ENCODE assay signal across 10 cellular contexts in the genomic region with DNA sequence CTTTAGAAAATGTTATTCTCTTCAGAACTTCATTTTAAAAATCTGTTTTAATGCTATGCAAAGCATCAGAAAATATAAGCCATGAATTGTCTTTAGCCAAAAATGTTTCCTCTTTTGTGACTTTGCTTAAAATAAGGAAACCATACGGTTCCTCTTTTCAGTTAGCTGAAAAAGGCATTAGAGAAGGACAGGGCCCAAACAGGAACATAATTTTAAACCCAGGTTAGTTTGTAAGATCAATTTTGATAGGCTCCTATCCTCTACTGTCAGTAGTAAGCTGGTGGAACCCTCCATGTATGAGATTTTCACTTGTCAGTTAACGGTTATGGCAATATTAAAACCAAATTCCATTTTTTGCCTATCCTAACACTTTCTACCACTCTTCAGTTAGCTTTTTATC. TPM values are rescaled to one million over a fixed set of nuclear protein-coding genes. Genes with fewer than 3 reads are reported as not detected.
A peak's percentile ranks its signal among the peaks of the same experiment; 100 is the strongest.
DNase-seq lines count a peak whose midpoint lies in the region; TF ChIP-seq lines count a peak whose summit lies in the region.
"Had no signal": no experiment of that assay in that cellular context is flagged by ENCODE, and none has a peak within 500 bp of the region (broad histone marks: within the 10 kb centered on the region; RNA-seq: fewer than 3 reads in every experiment).

No MANE protein-coding gene starts in this region.

- no peaks in the 10 kb centered on the region for H3K9me3 ChIP-seq in subcutaneous abdominal adipose tissue (ENCODE audit: control insufficient read depth in 5 of 5, low read length in 5 of 5)
- H3K9me3 ChIP-seq: body of pancreas had no signal

- no peak for TF ChIP-seq POLR2A in NB4 (IDR thresholded peaks at IDR 0.05; ENCODE audit: extremely low read depth, insufficient read length)

- H3K4me3 Mint-ChIP-seq in activated T-cell treated with anti-CD3 and anti-CD28 coated beads, Interleukin-2, amount 50 U/mL, for 24 hours = peak overlapping the region; percentile 81

- peaks cover 66% of the 10 kb centered on the region for H3K4me1 Mint-ChIP-seq in activated T-cell treated with anti-CD3 and anti-CD28 coated beads, Interleukin-2, amount 50 U/mL, for 24 hours (ENCODE audit: low read depth)

- H3K4me1 ChIP-seq in subcutaneous abdominal adipose tissue (ENCODE audit: control insufficient read depth in 5 of 5, insufficient read depth in 5 of 5, low read length in 5 of 5) = peaks cover 0 to 5% (median 4%) of the 10 kb centered on the region in 5 donors
- H3K4me1 ChIP-seq: body of pancreas had no signal

- in situ Hi-C loops in brain microvascular endothelial cell (cut with HindIII; ENCODE audit: low pct_ligation_motif_present, low sequenced_read_pairs) = no loop called here

- H3K36me3 ChIP-seq in subcutaneous abdominal adipose tissue (ENCODE audit: control insufficient read depth in 5 of 5, insufficient read depth in 5 of 5, low read length in 5 of 5) (peaks cover 0 to 10% (median 0%) of the 10 kb centered on the region in 5 donors), brain microvascular endothelial cell (replicated peaks) (no peaks in the 10 kb centered on the region)

- H3K27me3 Mint-ChIP-seq in activated T-cell treated with anti-CD3 and anti-CD28 coated beads, Interleukin-2, amount 50 U/mL, for 24 hours = no peaks in the 10 kb centered on the region

- H3K27ac ChIP-seq in cingulate gyrus (ENCODE audit: low read depth, low read length) (peak overlapping the region; percentile 8), subcutaneous abdominal adipose tissue (ENCODE audit: low read depth, low read length) (peak overlapping the region; percentile 3), brain microvascular endothelial cell (no peak overlapping the region)

- TF ChIP-seq CTCF in NB4 (IDR thresholded peaks at IDR 0.05; ENCODE audit: low read depth, low read length) = no peak
- TF ChIP-seq CTCF in brain microvascular endothelial cell (IDR thresholded peaks at IDR 0.05; ENCODE audit: low read depth, low read length, missing control alignments) = no peak

- H3K36me3 Mint-ChIP-seq in activated T-cell treated with anti-CD3 and anti-CD28 coated beads, Interleukin-2, amount 50 U/mL, for 24 hours (ENCODE audit: low read depth) = peaks cover 36% of the 10 kb centered on the region

- H3K4me3 ChIP-seq in NB4 (ENCODE audit: low read depth, low read length) (peak overlapping the region; percentile 88), subcutaneous abdominal adipose tissue (ENCODE audit: low read depth in 1 of 5, low read length in 5 of 5) (no peak overlapping the region), brain microvascular endothelial cell (ENCODE audit: low read depth, low read length) (no peak overlapping the region)
- H3K4me3 ChIP-seq: body of pancreas had no signal

- H3K27ac Mint-ChIP-seq in activated T-cell treated with anti-CD3 and anti-CD28 coated beads, Interleukin-2, amount 50 U/mL, for 24 hours = peak overlapping the region; percentile 94

- H3K9ac ChIP-seq in subcutaneous abdominal adipose tissue (ENCODE audit: low read length in 5 of 5) = peak overlapping the region in 1 of 5 donors; percentile 41

- H3K27me3 ChIP-seq in subcutaneous abdominal adipose tissue (ENCODE audit: control insufficient read depth in 5 of 5, insufficient read depth in 4 of 5, low read length in 5 of 5) (no peaks in the 10 kb centered on the region), brain microvascular endothelial cell (replicated peaks) (no peaks in the 10 kb centered on the region)
- H3K27me3 ChIP-seq: body of pancreas had no signal

- no peak for DNase-seq in activated T-cell treated with anti-CD3 and anti-CD28 coated beads, Interleukin-2, amount 50 U/mL, for 24 hours
- DNase-seq in activated T-cell treated with anti-CD3 and anti-CD28 coated beads for 4 hours = no peak
- DNase-seq in NB4 (ENCODE audit: low read depth) = peak; percentile 91
- no peak for DNase-seq in brain microvascular endothelial cell
- no peak for DNase-seq in H4 (ENCODE audit: low spot score)
- no peak for DNase-seq in activated CD4-positive, alpha-beta T cell treated with anti-CD3 and anti-CD28 coated beads for 4 hours
- DNase-seq: body of pancreas, NCI-H1694 treated with DMSO at 0.1 percent for 48 hours had no signal

- H3K9me3 Mint-ChIP-seq in activated T-cell treated with anti-CD3 and anti-CD28 coated beads, Interleukin-2, amount 50 U/mL, for 24 hours = peaks cover 5% of the 10 kb centered on the region

RNA-seq across cellular contexts. Expression of gene EVI2B, which starts 4.3 kb away (rescaled TPM):
- 0.23 and 0.39 TPM in 2 replicates for total RNA-seq in H4 (2014; rRNA removed; shearing (Covaris generic))

RNA-seq across cellular contexts. Expression of gene EVI2A, which starts 11.9 kb away (rescaled TPM):
- total RNA-seq in H4 (2014; rRNA removed; shearing (Covaris generic)) = 4.8 and 7.7 TPM in 2 replicates

RNA-seq across cellular contexts. Expression of gene OMG, which starts 12.5 kb away (rescaled TPM):
- not detected in 2 replicates for total RNA-seq in H4 (2014; rRNA removed; shearing (Covaris generic))
